Comparison of ENCODE assay signal across 10 cellular contexts in the genomic region with DNA sequence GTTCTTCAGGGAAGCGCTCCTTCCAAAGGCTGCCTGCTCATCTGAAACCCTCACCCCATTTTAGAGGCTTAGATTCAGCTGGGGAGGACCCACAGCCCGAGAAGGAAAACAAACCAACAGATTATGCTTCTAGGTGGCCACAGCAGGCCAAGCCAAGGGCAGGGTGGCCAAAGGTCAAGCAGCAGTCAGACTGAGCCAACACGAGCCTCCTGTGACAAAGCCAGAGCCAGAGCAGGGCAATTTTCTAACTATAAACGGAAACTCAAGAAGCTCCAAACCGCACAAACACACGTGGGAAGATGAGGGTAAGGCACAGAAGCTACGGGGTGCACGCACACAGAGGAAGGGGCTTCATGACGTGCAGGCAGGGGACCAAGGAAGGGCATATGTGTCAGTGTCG.
DNase-seq lines count a peak whose midpoint lies in the region; ATAC-seq, FAIRE-seq and TF ChIP-seq lines count a peak whose summit lies in the region.
"Had no signal": no experiment of that assay in that cellular context is flagged by ENCODE, and none has a peak within 500 bp of the region (broad histone marks: within the 10 kb centered on the region; RNA-seq: fewer than 3 reads in every experiment).

No MANE protein-coding gene starts in this region.

- no peak for TF ChIP-seq CTCF in progenitor cell of endocrine pancreas (IDR thresholded peaks at IDR 0.05; ENCODE audit: unreplicated experiment)

- FAIRE-seq in RCC 7860 (lab: Jason Lieb, UNC), result no peak

- no peaks in the 10 kb centered on the region for H3K36me3 Mint-ChIP-seq in progenitor cell of endocrine pancreas (ENCODE audit: insufficient read depth)
- H3K36me3 Mint-ChIP-seq: stimulated activated memory B cell treated with anti-CD40 and anti-IgM and Interleukin-4, amounts not matched to agents 10 μg/mL and 1 μg/mL and 100 μg/mL, for 72 hours had no signal

- no peaks in the 10 kb centered on the region for H3K27me3 Mint-ChIP-seq in progenitor cell of endocrine pancreas

- H3K27ac Mint-ChIP-seq in progenitor cell of endocrine pancreas, result peak overlapping the region; percentile 19
- H3K27ac Mint-ChIP-seq: stimulated activated memory B cell treated with anti-CD40 and anti-IgM and Interleukin-4, amounts not matched to agents 10 μg/mL and 1 μg/mL and 100 μg/mL, for 72 hours had no signal

- peak; percentile 40 for DNase-seq in GM04503 (ENCODE audit: low read depth)
- DNase-seq in RCC 7860 (ENCODE audit: low spot score), result peak; percentile 36
- DNase-seq in left cardiac atrium, result no peak
- DNase-seq in progenitor cell of endocrine pancreas (ENCODE audit: low spot score, unreplicated experiment), result no peak
- DNase-seq in NCI-H524 (lab: John Stamatoyannopoulos, UW), result no peak
- DNase-seq in T-helper 9 cell, result no peak
- DNase-seq in COR-L47 (lab: John Stamatoyannopoulos, UW), result no peak
- DNase-seq: NCI-H510A treated with DMSO at 0.1 percent for 48 hours had no signal

- no peaks in the 10 kb centered on the region for H3K9me3 Mint-ChIP-seq in progenitor cell of endocrine pancreas (ENCODE audit: low read depth)
- H3K9me3 Mint-ChIP-seq: stimulated activated memory B cell treated with anti-CD40 and anti-IgM and Interleukin-4, amounts not matched to agents 10 μg/mL and 1 μg/mL and 100 μg/mL, for 72 hours had no signal

- ATAC-seq in left cardiac atrium, result peak; percentile 7 to 24
- no peak for ATAC-seq in HG03378 (IDR thresholded peaks at IDR 0.05; ENCODE audit: unreplicated experiment)
- ATAC-seq: stimulated activated memory B cell treated with anti-CD40 and anti-IgM and Interleukin-4, amounts not matched to agents 10 μg/mL and 1 μg/mL and 100 μg/mL, for 72 hours had no signal

- peaks cover 25% of the 10 kb centered on the region for H3K4me1 Mint-ChIP-seq in progenitor cell of endocrine pancreas (ENCODE audit: low read depth)
- H3K4me1 Mint-ChIP-seq: stimulated activated memory B cell treated with anti-CD40 and anti-IgM and Interleukin-4, amounts not matched to agents 10 μg/mL and 1 μg/mL and 100 μg/mL, for 72 hours had no signal

- H3K4me3 Mint-ChIP-seq in progenitor cell of endocrine pancreas (ENCODE audit: low read depth), result no peak overlapping the region
- H3K4me3 Mint-ChIP-seq: stimulated activated memory B cell treated with anti-CD40 and anti-IgM and Interleukin-4, amounts not matched to agents 10 μg/mL and 1 μg/mL and 100 μg/mL, for 72 hours had no signal

- intact Hi-C loops in left cardiac atrium (cut with DNase I), result no loop called here

Comparison
In these comparisons a context has a peak if more than half of its experiments do, and no peak if none do; other contexts are left out.
1. DNase-seq: peak in GM04503 (single experiment) and RCC 7860 (single experiment); none in left cardiac atrium (single experiment), progenitor cell of endocrine pancreas (single experiment), NCI-H524 (0 of 2), T-helper 9 cell (single experiment) and COR-L47 (single experiment).